ENCODE assay signal across 9 cellular contexts in the genomic region with DNA sequence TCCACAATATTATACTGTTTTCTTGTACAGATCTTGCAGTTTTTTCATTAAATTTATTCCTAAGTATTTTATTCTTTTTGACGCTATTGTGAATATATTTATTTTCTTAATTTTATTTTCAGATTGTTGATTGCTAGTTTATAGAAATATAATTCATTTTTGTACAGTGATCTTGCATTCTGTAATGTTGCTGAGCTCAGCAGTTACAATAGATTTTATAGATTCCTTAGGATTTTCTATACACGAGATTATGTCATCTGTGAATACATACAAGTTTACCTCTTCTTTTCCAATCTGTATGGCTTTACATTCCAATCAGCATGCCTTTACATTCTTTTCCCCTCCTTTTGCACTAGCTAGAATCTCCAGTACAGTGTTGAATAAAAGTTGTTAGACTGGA.
"Had no signal": no experiment of that assay in that cellular context is flagged by ENCODE, and none has a peak within 500 bp of the region (broad histone marks: within the 10 kb centered on the region; RNA-seq: fewer than 3 reads in every experiment).

No MANE protein-coding gene starts in this region.

- H2AFZ ChIP-seq: GM23338 had no signal

- ATAC-seq: GM23338, HCT116 had no signal

- DNase-seq: H7, HFFc6, Kasumi-1, KG1 had no signal

- H3K4me1 Mint-ChIP-seq: GM23338, IgD-negative memory B cell had no signal

- H3K9me3 Mint-ChIP-seq: HFFc6, IgD-negative memory B cell had no signal

- H3K4me1 ChIP-seq: HAP-1 had no signal

- H3K4me2 ChIP-seq: GM23338 had no signal

- H3K36me3 ChIP-seq: HAP-1 had no signal

- H3K27ac Mint-ChIP-seq: GM23338, HFFc6, IgD-negative memory B cell had no signal

- H3K9me3 ChIP-seq: HAP-1 had no signal

- H3K27ac ChIP-seq: HL-60 had no signal

- H3K4me3 Mint-ChIP-seq: GM23338, HFFc6, IgD-negative memory B cell had no signal

- H3K4me3 ChIP-seq: GM23338, HAP-1 had no signal
